19 cellular contexts compared by ENCODE assay signal in genomic region chr11:57474751-57475115, GRCh38. TPM values are rescaled to one million over a fixed set of nuclear protein-coding genes. Genes with fewer than 3 reads are reported as not detected.
DNase-seq lines count a peak whose midpoint lies in the region; ATAC-seq and TF ChIP-seq lines count a peak whose summit lies in the region.
"Had no signal": no experiment of that assay in that cellular context is flagged by ENCODE, and none has a peak within 500 bp of the region (broad histone marks: within the 10 kb centered on the region; RNA-seq: fewer than 3 reads in every experiment).

No MANE protein-coding gene starts in this region.

- H3K4me1 Mint-ChIP-seq in CD4-positive, alpha-beta memory T cell, result peaks cover 9 to 42% (median 20%) of the 10 kb centered on the region in 4 donors
- H3K4me1 Mint-ChIP-seq in activated CD8-positive, alpha-beta T cell treated with anti-CD3 and anti-CD28 coated beads, Interleukin-2, amount 10 ng/mL, durations not matched to agents 7 days and 5 days (ENCODE audit: low read depth), result peaks cover 41% of the 10 kb centered on the region
- H3K4me1 Mint-ChIP-seq in naive B cell, result peaks cover 27 to 39% (median 31%) of the 10 kb centered on the region in 3 donors

- no peaks in the 10 kb centered on the region for H3K9me3 ChIP-seq in CD4-positive, alpha-beta memory T cell (ENCODE audit: control insufficient read depth in 1 of 2, low read length in 2 of 2)
- H3K9me3 ChIP-seq: colonic mucosa, transverse colon had no signal

- peaks cover 24% of the 10 kb centered on the region for H3K4me1 ChIP-seq in CD4-positive, alpha-beta memory T cell (ENCODE audit: insufficient read depth, low read length)

- peaks cover 5% of the 10 kb centered on the region for H3K27me3 ChIP-seq in CD4-positive, alpha-beta memory T cell (ENCODE audit: insufficient read depth, low read length)
- H3K27me3 ChIP-seq in H7 (ENCODE audit: control insufficient read depth, insufficient read depth, low read length) (peaks cover 52% of the 10 kb centered on the region), brain microvascular endothelial cell (replicated peaks) (peaks cover 12% of the 10 kb centered on the region)
- H3K27me3 ChIP-seq: colonic mucosa had no signal

- no peak for DNase-seq in CD4-positive, alpha-beta memory T cell
- DNase-seq in H7 (peak; percentile 76), naive B cell (no peak), brain microvascular endothelial cell (no peak)
- DNase-seq in activated CD8-positive, alpha-beta T cell treated with anti-CD3 and anti-CD28 coated beads, Interleukin-2, amount 10 ng/mL, durations not matched to agents 7 days and 5 days, result peak; percentile 45
- DNase-seq: activated T-cell treated with anti-CD3 and anti-CD28 coated beads for 4 hours; colonic mucosa; midbrain; NCI-H1930; stimulated activated naive CD4-positive, alpha-beta T cell treated with Interleukin-2 at 50 U/mL for 16 hours; transverse colon had no signal

- peak overlapping the region in 5 of 8 donors; percentile 19 to 79 (median 54) for H3K4me3 Mint-ChIP-seq in CD4-positive, alpha-beta memory T cell
- H3K4me3 Mint-ChIP-seq in activated CD8-positive, alpha-beta T cell treated with anti-CD3 and anti-CD28 coated beads, Interleukin-2, amount 10 ng/mL, durations not matched to agents 7 days and 5 days, result no peak overlapping the region
- H3K4me3 Mint-ChIP-seq in naive B cell, result peak overlapping the region in 6 of 8 donors; percentile 15 to 84 (median 35)
- H3K4me3 Mint-ChIP-seq: brain, neural progenitor cell had no signal

- in situ Hi-C loops in brain microvascular endothelial cell (cut with HindIII; ENCODE audit: low pct_ligation_motif_present, low sequenced_read_pairs), result no loop called here

- no peak overlapping the region for H3K4me3 ChIP-seq in CD4-positive, alpha-beta memory T cell (ENCODE audit: low read length in 2 of 2)
- no peak overlapping the region for H3K4me3 ChIP-seq in H7 (ENCODE audit: insufficient read depth, low read depth, low read length)
- H3K4me3 ChIP-seq in brain microvascular endothelial cell (ENCODE audit: low read depth, low read length), result no peak overlapping the region
- H3K4me3 ChIP-seq: colonic mucosa, neural progenitor cell, transverse colon had no signal

- TF ChIP-seq CTCF in brain microvascular endothelial cell (IDR thresholded peaks at IDR 0.05; ENCODE audit: low read depth, low read length, missing control alignments), result no peak

- H3K27ac Mint-ChIP-seq in CD4-positive, alpha-beta memory T cell, result no peak overlapping the region
- H3K27ac Mint-ChIP-seq in activated CD8-positive, alpha-beta T cell treated with anti-CD3 and anti-CD28 coated beads, Interleukin-2, amount 10 ng/mL, durations not matched to agents 7 days and 5 days, result peak overlapping the region; percentile 89
- H3K27ac Mint-ChIP-seq in naive B cell, result no peak overlapping the region
- H3K27ac Mint-ChIP-seq: brain; neural progenitor cell; progenitor cell of endocrine pancreas; T-helper 2 cell treated with Interferon-gamma antibody and Interleukin-4, amounts not matched to agents 5 μg/mL and 100 μg/mL, for 36 hours had no signal

- H3K9me3 Mint-ChIP-seq in CD4-positive, alpha-beta memory T cell, result no peaks in the 10 kb centered on the region
- no peaks in the 10 kb centered on the region for H3K9me3 Mint-ChIP-seq in activated CD8-positive, alpha-beta T cell treated with anti-CD3 and anti-CD28 coated beads, Interleukin-2, amount 10 ng/mL, durations not matched to agents 7 days and 5 days (ENCODE audit: insufficient read depth)
- no peaks in the 10 kb centered on the region for H3K9me3 Mint-ChIP-seq in naive B cell
- H3K9me3 Mint-ChIP-seq: activated naive CD4-positive, alpha-beta T cell treated with anti-CD3 and anti-CD28 coated beads, Interleukin-2, amount 50 U/mL, for 72 hours; IgD-negative memory B cell; neural progenitor cell; T-helper 2 cell treated with Interferon-gamma antibody and Interleukin-4, amounts not matched to agents 5 μg/mL and 100 μg/mL, for 36 hours had no signal

- CTCF ChIA-PET in CD4-positive, alpha-beta memory T cell (lab: Charles Lee; ENCODE audit: partially characterized antibody), result interaction anchor here (1.2 to 4.0 kb wide), 5 partner anchors 15 to 127 kb away, joined by 3 to 47 read pairs (median 6); partner anchors contain the start of gene RTN4RL2
- CTCF ChIA-PET in activated CD8-positive, alpha-beta T cell treated with anti-CD3 and anti-CD28 coated beads, Interleukin-2, amount 10 ng/mL, durations not matched to agents 7 days and 5 days (lab: Charles Lee), result interaction anchor here (1.2 to 6.4 kb wide), 6 partner anchors 9 to 125 kb away, joined by 5 to 117 read pairs (median 16); partner anchors contain the start of gene RTN4RL2

- no peaks in the 10 kb centered on the region for H3K36me3 ChIP-seq in CD4-positive, alpha-beta memory T cell (ENCODE audit: insufficient read depth, low read length)
- H3K36me3 ChIP-seq in H7 (replicated peaks; ENCODE audit: control insufficient read depth, insufficient read depth, low read length), result no peaks in the 10 kb centered on the region
- no peaks in the 10 kb centered on the region for H3K36me3 ChIP-seq in brain microvascular endothelial cell (replicated peaks)
- H3K36me3 ChIP-seq: colonic mucosa, neural progenitor cell, transverse colon had no signal

- H3K36me3 Mint-ChIP-seq in CD4-positive, alpha-beta memory T cell, result no peaks in the 10 kb centered on the region
- no peaks in the 10 kb centered on the region for H3K36me3 Mint-ChIP-seq in activated CD8-positive, alpha-beta T cell treated with anti-CD3 and anti-CD28 coated beads, Interleukin-2, amount 10 ng/mL, durations not matched to agents 7 days and 5 days (ENCODE audit: low read depth)
- H3K36me3 Mint-ChIP-seq in naive B cell, result no peaks in the 10 kb centered on the region
- H3K36me3 Mint-ChIP-seq: activated naive CD4-positive, alpha-beta T cell treated with anti-CD3 and anti-CD28 coated beads, Interleukin-2, amount 50 U/mL, for 72 hours; IgD-negative memory B cell; neural progenitor cell had no signal

- H3K27ac ChIP-seq in CD4-positive, alpha-beta memory T cell (ENCODE audit: low read depth, low read length), result no peak overlapping the region
- no peak overlapping the region for H3K27ac ChIP-seq in brain microvascular endothelial cell
- H3K27ac ChIP-seq: colonic mucosa, neural progenitor cell, transverse colon had no signal

- H3K27me3 Mint-ChIP-seq in CD4-positive, alpha-beta memory T cell, result peaks cover 0 to 9% of the 10 kb centered on the region in 2 donors
- peaks cover 16% of the 10 kb centered on the region for H3K27me3 Mint-ChIP-seq in activated CD8-positive, alpha-beta T cell treated with anti-CD3 and anti-CD28 coated beads, Interleukin-2, amount 10 ng/mL, durations not matched to agents 7 days and 5 days (ENCODE audit: low read depth)
- peaks cover 0 to 17% (median 8%) of the 10 kb centered on the region in 3 donors for H3K27me3 Mint-ChIP-seq in naive B cell

- intact Hi-C loops in CD4-positive, alpha-beta memory T cell (cut with micrococcal nuclease), result no loop called here

- POLR2A ChIA-PET in CD4-positive, alpha-beta memory T cell (lab: Charles Lee; ENCODE audit: partially characterized antibody), result interaction anchor here (1.5 kb wide), 1 partner anchor 40 kb away, joined by 6 read pairs; the partner anchor contains the start of gene SLC43A1
- POLR2A ChIA-PET in activated CD8-positive, alpha-beta T cell treated with anti-CD3 and anti-CD28 coated beads, Interleukin-2, amount 10 ng/mL, durations not matched to agents 7 days and 5 days (lab: Charles Lee), result no interaction called here

- ATAC-seq in activated CD8-positive, alpha-beta T cell treated with anti-CD3 and anti-CD28 coated beads, Interleukin-2, amount 10 ng/mL, durations not matched to agents 7 days and 5 days, result peak; percentile 11
- ATAC-seq in naive B cell (ENCODE audit: low read depth in 2 of 2) (no peak), GM18867 (IDR thresholded peaks at IDR 0.05; ENCODE audit: unreplicated experiment) (no peak), HG03095 (IDR thresholded peaks at IDR 0.05; ENCODE audit: unreplicated experiment) (no peak)

RNA-seq across cellular contexts. Expression of gene RTN4RL2, which starts 14.4 kb away (rescaled TPM):
- under 1 TPM in 1 of 2 experiments, not detected in 1; 0.17 TPM for total RNA-seq in CD4-positive, alpha-beta memory T cell
- under 1 TPM in 1 of 2 donors, not detected in 1; 0.40 TPM for polyA plus RNA-seq in CD4-positive, alpha-beta memory T cell
- 3.1 and 3.4 TPM in 2 replicates for total RNA-seq in H7 (2014; rRNA removed; shearing (Covaris generic))
- total RNA-seq in activated CD8-positive, alpha-beta T cell treated with anti-CD3 and anti-CD28 coated beads, Interleukin-2, amount 10 ng/mL, durations not matched to agents 7 days and 5 days, result under 1 TPM; 0.47 to 0.57 TPM
- polyA plus RNA-seq in naive B cell (ENCODE audit: low read depth in 6 of 6), result under 1 TPM in 1 of 6 donors, not detected in 5; 0.12 TPM

RNA-seq across cellular contexts. Expression of gene SLC43A1, which starts 40.8 kb away (rescaled TPM):
- 10 to 100 TPM; 18.1 to 21.7 TPM for total RNA-seq in CD4-positive, alpha-beta memory T cell
- 10 to 100 TPM; 14.8 to 19.1 TPM for polyA plus RNA-seq in CD4-positive, alpha-beta memory T cell
- total RNA-seq in H7 (2014; rRNA removed; shearing (Covaris generic)), result 30.7 and 33.1 TPM in 2 replicates
- 10 to 100 TPM; 26.4 to 28.4 TPM for total RNA-seq in activated CD8-positive, alpha-beta T cell treated with anti-CD3 and anti-CD28 coated beads, Interleukin-2, amount 10 ng/mL, durations not matched to agents 7 days and 5 days
- 10 to 100 TPM in 1 of 6 donors, 1 to 10 TPM in 5; 3.2 to 10.9 (median 4.6) TPM for polyA plus RNA-seq in naive B cell (ENCODE audit: low read depth in 6 of 6)

RNA-seq across cellular contexts. Expression of gene SLC43A3, which starts 47.8 kb away (rescaled TPM):
- 10 to 100 TPM; 15.1 to 15.6 TPM for total RNA-seq in CD4-positive, alpha-beta memory T cell
- 10 to 100 TPM; 17.7 to 18.5 TPM for polyA plus RNA-seq in CD4-positive, alpha-beta memory T cell
- total RNA-seq in H7 (2014; rRNA removed; shearing (Covaris generic)), result 9.7 and 16.4 TPM in 2 replicates
- 100 to 1,000 TPM; 103 to 120 TPM for total RNA-seq in activated CD8-positive, alpha-beta T cell treated with anti-CD3 and anti-CD28 coated beads, Interleukin-2, amount 10 ng/mL, durations not matched to agents 7 days and 5 days
- 10 to 100 TPM; 14.5 to 20.8 (median 17.5) TPM for polyA plus RNA-seq in naive B cell (ENCODE audit: low read depth in 6 of 6)

RNA-seq across cellular contexts. Expression of gene TIMM10, which starts 55.8 kb away (rescaled TPM):
- 10 to 100 TPM; 30.4 to 34.6 TPM for total RNA-seq in CD4-positive, alpha-beta memory T cell
- polyA plus RNA-seq in CD4-positive, alpha-beta memory T cell, result 10 to 100 TPM; 53.1 to 62.1 TPM
- 58.6 and 73.3 TPM in 2 replicates for total RNA-seq in H7 (2014; rRNA removed; shearing (Covaris generic))
- 10 to 100 TPM; 65.4 to 65.8 TPM for total RNA-seq in activated CD8-positive, alpha-beta T cell treated with anti-CD3 and anti-CD28 coated beads, Interleukin-2, amount 10 ng/mL, durations not matched to agents 7 days and 5 days
- 100 to 1,000 TPM in 1 of 6 donors, 10 to 100 TPM in 5; 64.9 to 105 (median 79.9) TPM for polyA plus RNA-seq in naive B cell (ENCODE audit: low read depth in 6 of 6)

Comparison
In these comparisons a context has a peak if more than half of its experiments do, and no peak if none do; other contexts are left out.
1. DNase-seq: peak in H7 (single experiment) and activated CD8-positive, alpha-beta T cell treated with anti-CD3 and anti-CD28 coated beads, Interleukin-2, amount 10 ng/mL, durations not matched to agents 7 days and 5 days (single experiment); none in CD4-positive, alpha-beta memory T cell (0 of 5), naive B cell (single experiment) and brain microvascular endothelial cell (single experiment).